ENCODE assay signal across 18 cellular contexts in genomic region chr20:17793986-17794385, GRCh38.
DNase-seq lines count a peak whose midpoint lies in the region; ATAC-seq and TF ChIP-seq lines count a peak whose summit lies in the region.
"Had no signal": no experiment of that assay in that cellular context is flagged by ENCODE, and none has a peak within 500 bp of the region (broad histone marks: within the 10 kb centered on the region; RNA-seq: fewer than 3 reads in every experiment).

No MANE protein-coding gene starts in this region.

- H3K4me3 ChIP-seq in breast epithelium (no peak overlapping the region), mammary epithelial cell (replicated peaks in 1 of 3; ENCODE audit: insufficient read depth in 1 of 3, low read depth in 2 of 3, low read length in 3 of 3) (no peak overlapping the region), liver (ENCODE audit: low read depth in 1 of 3, low read length in 3 of 3) (no peak overlapping the region), right lobe of liver (no peak overlapping the region), parathyroid adenoma (ENCODE audit: low read depth, low read length) (no peak overlapping the region), thyroid gland (replicated peaks in 1 of 3) (no peak overlapping the region)
- H3K4me3 ChIP-seq: BLaER1, HAP-1 had no signal

- H3K27me3 ChIP-seq in breast epithelium = no peaks in the 10 kb centered on the region
- H3K27me3 ChIP-seq in mammary epithelial cell (ENCODE audit: insufficient read depth, low read length) = no peaks in the 10 kb centered on the region
- no peaks in the 10 kb centered on the region for H3K27me3 ChIP-seq in liver (ENCODE audit: control insufficient read depth in 4 of 4, insufficient read depth in 4 of 4, low read length in 3 of 4)
- H3K27me3 ChIP-seq in right lobe of liver = no peaks in the 10 kb centered on the region
- H3K27me3 ChIP-seq in parathyroid adenoma (ENCODE audit: control insufficient read depth, insufficient read depth, low read length) = no peaks in the 10 kb centered on the region
- H3K27me3 ChIP-seq in thyroid gland = no peaks in the 10 kb centered on the region
- H3K27me3 ChIP-seq: BLaER1 had no signal

- BruUV-seq in mammary epithelial cell (replicated peaks; lab: Mats Ljungman, UMichigan) = no TSS peak

- in situ Hi-C loops in mammary epithelial cell (cut with MboI; ENCODE audit: low sequenced_read_pairs in 2 of 2) = no loop called here

- POLR2A ChIA-PET in HEK293T (lab: Yijun Ruan, JAX) = no interaction called here

- H3K4me2 ChIP-seq in mammary epithelial cell (ENCODE audit: insufficient read depth, low read depth, low read length) = no peak overlapping the region
- H3K4me2 ChIP-seq in parathyroid adenoma (ENCODE audit: low read length) = peak overlapping the region; percentile 11
- H3K4me2 ChIP-seq: BLaER1 had no signal

- H4K20me1 ChIP-seq in mammary epithelial cell (ENCODE audit: insufficient read depth, low read length) = no peaks in the 10 kb centered on the region
- H4K20me1 ChIP-seq: BLaER1 had no signal

- dilution Hi-C loops in mammary epithelial cell (cut with HindIII; ENCODE audit: low sequenced_read_pairs) = no loop called here

- H3K9me3 ChIP-seq in breast epithelium (no peaks in the 10 kb centered on the region), mammary epithelial cell (replicated peaks; ENCODE audit: insufficient read depth, low read length) (no peaks in the 10 kb centered on the region), liver (ENCODE audit: control insufficient read depth in 4 of 4, low read length in 3 of 4) (no peaks in the 10 kb centered on the region), right lobe of liver (no peaks in the 10 kb centered on the region), parathyroid adenoma (ENCODE audit: control insufficient read depth, low read length) (no peaks in the 10 kb centered on the region), thyroid gland (no peaks in the 10 kb centered on the region)
- H3K9me3 ChIP-seq: BLaER1, HAP-1 had no signal

- H3K9ac ChIP-seq in mammary epithelial cell (ENCODE audit: insufficient read depth, low read length) (no peak overlapping the region), liver (ENCODE audit: low read depth in 1 of 2, low read length in 2 of 2) (no peak overlapping the region), parathyroid adenoma (no peak overlapping the region)
- H3K9ac ChIP-seq: BLaER1 had no signal

- H3K36me3 ChIP-seq in breast epithelium (no peaks in the 10 kb centered on the region), mammary epithelial cell (ENCODE audit: insufficient read depth, low read length) (no peaks in the 10 kb centered on the region), liver (ENCODE audit: control insufficient read depth in 4 of 4, insufficient read depth in 3 of 4, low read depth in 1 of 4, low read length in 3 of 4) (no peaks in the 10 kb centered on the region), right lobe of liver (no peaks in the 10 kb centered on the region), parathyroid adenoma (ENCODE audit: control insufficient read depth, insufficient read depth, low read length) (no peaks in the 10 kb centered on the region), thyroid gland (no peaks in the 10 kb centered on the region)
- H3K36me3 ChIP-seq: BLaER1, HAP-1 had no signal

- 30% methylated on average over 2 of the region's 2 CpGs for WGBS in mammary epithelial cell (ENCODE audit: low coverage, missing lambda C conversion rate)
- WGBS in liver = 89% methylated on average over 2 of the region's 2 CpGs
- 100% methylated on average over 1 of the region's 2 CpGs for WGBS in right lobe of liver (ENCODE audit: insufficient coverage, low coverage, low lambda C conversion rate, missing lambda C conversion rate)
- 91 to 96% methylated on average over 2 of the region's 2 CpGs for WGBS in thyroid gland, 2 donors

- no peak for TF ChIP-seq RAD21 in liver (IDR thresholded peaks at IDR 0.05)

- no peak overlapping the region for H2AFZ ChIP-seq in mammary epithelial cell (ENCODE audit: low read depth, low read length)
- peak overlapping the region; percentile 59 for H2AFZ ChIP-seq in parathyroid adenoma

- H3K27ac ChIP-seq in breast epithelium (peak overlapping the region; percentile 78 to 80), mammary epithelial cell (ENCODE audit: insufficient read depth, low read depth, low read length) (no peak overlapping the region), liver (ENCODE audit: low read depth in 1 of 2, low read length in 2 of 2) (peak overlapping the region; percentile 79 to 87), right lobe of liver (peak overlapping the region in 1 of 3 donors; percentile 88), parathyroid adenoma (peak overlapping the region; percentile 92), thyroid gland (peak overlapping the region; percentile 60 to 65 (median 61))
- H3K27ac ChIP-seq: 22Rv1, BLaER1, C4-2B had no signal

- ATAC-seq in right lobe of liver = no peak
- ATAC-seq: CD8-positive, alpha-beta T cell had no signal

- CTCF ChIA-PET in mammary epithelial cell (lab: Charles Lee; ENCODE audit: low non-redundant PET) = no interaction called here
- CTCF ChIA-PET in HEK293T (lab: Yijun Ruan, JAX) = no interaction called here

- intact Hi-C loops in breast epithelium (cut with DNase I; ENCODE audit: low total_unique reads) = loop anchor here (10.0 kb wide), 1 partner anchor 99 kb away; the partner anchor contains the start of gene BANF2
- intact Hi-C loops in mammary epithelial cell (cut with micrococcal nuclease) = no loop called here
- intact Hi-C loops in right lobe of liver (cut with DNase I) = loop anchor here (10.0 kb wide), 3 partner anchors 79 to 109 kb away; partner anchors contain the start of gene RRBP1 (in 1 of the 2)
- intact Hi-C loops in thyroid gland (cut with DNase I) = no loop called here

- TF ChIP-seq POLR2A in breast epithelium (IDR thresholded peaks at IDR 0.05) (no peak), right lobe of liver (IDR thresholded peaks at IDR 0.05) (no peak), thyroid gland (IDR thresholded peaks at IDR 0.05) (no peak)

- H3K4me1 ChIP-seq in breast epithelium (peaks cover 0 to 20% of the 10 kb centered on the region in 2 donors), mammary epithelial cell (ENCODE audit: insufficient read depth, low read length) (peaks cover 12% of the 10 kb centered on the region), liver (ENCODE audit: control insufficient read depth in 4 of 4, insufficient read depth in 4 of 4, low read length in 3 of 4) (peaks cover 12 to 37% (median 26%) of the 10 kb centered on the region in 4 donors), right lobe of liver (peaks cover 0 to 38% (median 18%) of the 10 kb centered on the region in 4 donors), parathyroid adenoma (peaks cover 30% of the 10 kb centered on the region), thyroid gland (peaks cover 18 to 46% of the 10 kb centered on the region in 2 donors)
- H3K4me1 ChIP-seq: HAP-1 had no signal

- H3K79me2 ChIP-seq in mammary epithelial cell (ENCODE audit: insufficient read depth, low read length) = no peaks in the 10 kb centered on the region
- H3K79me2 ChIP-seq in parathyroid adenoma = no peaks in the 10 kb centered on the region

- TF ChIP-seq CTCF in breast epithelium (IDR thresholded peaks at IDR 0.05) (no peak), mammary epithelial cell (conservative IDR thresholded peaks at IDR 0.05 in 1 of 2, IDR thresholded peaks at IDR 0.05 in 1 of 2; ENCODE audit: extremely low read depth in 1 of 2, insufficient read depth in 1 of 2, low read depth in 1 of 2, low read length in 2 of 2) (no peak), liver (IDR thresholded peaks at IDR 0.05; ENCODE audit: low read depth, low read length, missing input control) (no peak), right lobe of liver (IDR thresholded peaks at IDR 0.05) (no peak), parathyroid adenoma (IDR thresholded peaks at IDR 0.05) (no peak), thyroid gland (IDR thresholded peaks at IDR 0.05) (no peak)

- DNase-seq in breast epithelium (ENCODE audit: low spot score in 2 of 2) (no peak), mammary epithelial cell (no peak), right lobe of liver (no peak), thyroid gland (no peak), HEK293T (ENCODE audit: extremely low spot score) (no peak), NCI-H510A treated with DMSO at 0.1 percent for 48 hours (lab: John Stamatoyannopoulos, UW) (no peak)
- DNase-seq: Caco-2; CD4-positive, CD25-positive, alpha-beta regulatory T cell; CD8-positive, alpha-beta T cell; DMS153; DND-41; GOT3 had no signal

TF ChIP-seq in liver, 16 proteins besides CTCF, POLR2A, EP300 and RAD21 (continues in another document):
- no peak for TF ChIP-seq ZBTB33 (IDR thresholded peaks at IDR 0.05)
- TF ChIP-seq NR2F2 (IDR thresholded peaks at IDR 0.05) = no peak

TF ChIP-seq in HEK293T, 16 proteins besides CTCF, POLR2A, EP300 and RAD21:
- TF ChIP-seq LEF1 (IDR thresholded peaks at IDR 0.05; ENCODE audit: borderline replicate concordance) = no peak
- TF ChIP-seq ARNT (IDR thresholded peaks at IDR 0.05) = no peak
- no peak for TF ChIP-seq BHLHE40 (IDR thresholded peaks at IDR 0.05; ENCODE audit: borderline replicate concordance)
- TF ChIP-seq PKNOX1 (IDR thresholded peaks at IDR 0.05) = no peak
- no peak for TF ChIP-seq TARDBP (IDR thresholded peaks at IDR 0.05)
- TF ChIP-seq FOXM1 (IDR thresholded peaks at IDR 0.05; ENCODE audit: borderline replicate concordance) = no peak
- TF ChIP-seq L3MBTL2 (conservative IDR thresholded peaks at IDR 0.05) = no peak
- TF ChIP-seq SUZ12 (IDR thresholded peaks at IDR 0.05) = no peak
- no peak for TF ChIP-seq FOXA1 (IDR thresholded peaks at IDR 0.05)
- no peak for TF ChIP-seq FOXK2 (IDR thresholded peaks at IDR 0.05)
- TF ChIP-seq ELF4 (IDR thresholded peaks at IDR 0.05) = no peak
- no peak for TF ChIP-seq NFRKB (IDR thresholded peaks at IDR 0.05)
- no peak for TF ChIP-seq HDGF (IDR thresholded peaks at IDR 0.05; ENCODE audit: borderline replicate concordance)
- no peak for TF ChIP-seq SP1 (IDR thresholded peaks at IDR 0.05)
- no peak for TF ChIP-seq ZNF384 (IDR thresholded peaks at IDR 0.05)
- TF ChIP-seq CTBP1 (IDR thresholded peaks at IDR 0.05; ENCODE audit: borderline replicate concordance) = no peak

Comparison
In these comparisons a context has a peak if more than half of its experiments do, and no peak if none do; other contexts are left out.
1. intact Hi-C loops: an anchor here in breast epithelium (10.0 kb wide) and right lobe of liver (10.0 kb wide); none called in mammary epithelial cell and thyroid gland.